13 cellular contexts compared by ENCODE assay signal in genomic region chrX:118508221-118508620, GRCh38.
"Had no signal": no experiment of that assay in that cellular context is flagged by ENCODE, and none has a peak within 500 bp of the region (broad histone marks: within the 10 kb centered on the region; RNA-seq: fewer than 3 reads in every experiment).

No MANE protein-coding gene starts in this region.

- H3K9me3 Mint-ChIP-seq: activated T-helper 1 cell treated with anti-CD3 and anti-CD28 coated beads, Interleukin-12 subunit alpha, Interleukin-12 subunit beta, Interleukin-2, Interleukin-4 antibody, amounts not matched to agents 30 ng/mL and 10 ng/mL and 1 ng/mL, durations not matched to agents 14 hours and 24 hours and 36 hours had no signal

- H3K27ac ChIP-seq: adrenal gland, cardiac muscle cell, neutrophil, parathyroid adenoma, VCaP had no signal

- H3K27me3 ChIP-seq: adrenal gland, cardiac muscle cell, neutrophil had no signal

- H3K4me3 Mint-ChIP-seq: activated T-helper 1 cell treated with anti-CD3 and anti-CD28 coated beads, Interleukin-12 subunit alpha, Interleukin-12 subunit beta, Interleukin-2, Interleukin-4 antibody, amounts not matched to agents 30 ng/mL and 10 ng/mL and 1 ng/mL, durations not matched to agents 14 hours and 24 hours and 36 hours had no signal

- H3K4me3 ChIP-seq: adrenal gland, cardiac muscle cell had no signal

- DNase-seq: activated CD4-positive, alpha-beta T cell treated with anti-CD3 and anti-CD28 coated beads for 1 hour; activated CD8-positive, alpha-beta memory T cell treated with anti-CD3 and anti-CD28 coated beads, Interleukin-2, amount 50 U/mL, for 48 hours; activated naive CD4-positive, alpha-beta T cell; adrenal gland; hypothalamus; SIG-M5; stimulated activated CD4-positive, alpha-beta T cell treated with anti-CD3 and anti-CD28 coated beads, Interleukin-4, amount 100 ng/mL, for 1 hour; stimulated activated naive CD4-positive, alpha-beta T cell had no signal

- H3K9ac ChIP-seq: parathyroid adenoma had no signal

- H3K36me3 ChIP-seq: adrenal gland, cardiac muscle cell, neutrophil had no signal

- H3K27ac Mint-ChIP-seq: activated T-helper 1 cell treated with anti-CD3 and anti-CD28 coated beads, Interleukin-12 subunit alpha, Interleukin-12 subunit beta, Interleukin-2, Interleukin-4 antibody, amounts not matched to agents 30 ng/mL and 10 ng/mL and 1 ng/mL, durations not matched to agents 14 hours and 24 hours and 36 hours had no signal

- H3K9me3 ChIP-seq: adrenal gland, neutrophil had no signal

- H3K4me1 ChIP-seq: adrenal gland, parathyroid adenoma had no signal
